8 cellular contexts compared by ENCODE assay signal in the genomic region with DNA sequence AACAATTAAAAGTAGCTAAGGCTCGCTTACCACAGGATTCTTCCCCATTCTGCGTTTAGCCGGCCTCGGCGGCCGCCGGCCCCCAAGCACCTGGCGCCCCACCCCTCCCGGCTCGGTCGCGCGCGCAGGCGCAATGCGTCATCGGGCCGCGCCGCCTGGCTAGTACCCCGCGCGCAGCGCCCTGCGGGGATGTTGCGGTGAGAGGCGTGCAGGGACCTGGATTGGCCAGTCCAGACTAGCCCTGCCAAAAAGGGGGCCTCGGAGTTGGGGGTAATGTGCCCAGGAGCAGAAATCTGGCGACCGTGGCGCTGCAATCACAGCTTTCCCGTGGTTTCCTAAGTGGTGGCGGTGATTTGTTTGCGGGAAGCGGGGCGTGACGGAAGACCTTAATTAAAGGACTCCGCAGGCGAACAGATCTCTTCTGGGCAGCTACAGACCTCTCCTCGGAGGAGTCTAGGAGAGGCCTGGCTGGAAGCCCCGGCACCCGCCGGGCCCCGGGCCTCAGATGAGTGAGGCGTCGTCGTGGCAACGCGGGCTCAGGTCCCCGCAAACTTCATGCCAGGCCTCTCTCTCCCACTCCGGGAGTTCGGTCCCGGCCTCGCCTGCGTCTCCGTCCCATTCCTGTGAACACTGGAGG. TPM values are rescaled to one million over a fixed set of nuclear protein-coding genes. Genes with fewer than 3 reads are reported as not detected.
DNase-seq lines count a peak whose midpoint lies in the region; ATAC-seq and TF ChIP-seq lines count a peak whose summit lies in the region.

No MANE protein-coding gene starts in this region.

- no peak for TF ChIP-seq CTCF in activated CD8-positive, alpha-beta T cell treated with anti-CD3 and anti-CD28 coated beads for 36 hours (IDR thresholded peaks at IDR 0.05)

- DNase-seq in Ammon's horn (ENCODE audit: low spot score) (peak; percentile 72), NCI-H69 (lab: John Stamatoyannopoulos, UW) (peak; percentile 84), lung microvascular endothelial cell (ENCODE audit: low read depth in 2 of 2) (peak; percentile 81 to 88)
- DNase-seq in activated CD8-positive, alpha-beta T cell treated with anti-CD3 and anti-CD28 coated beads for 36 hours, result peak; percentile 86
- DNase-seq in stimulated activated CD4-positive, alpha-beta T cell treated with anti-CD3 and anti-CD28 coated beads, TNF-alpha, amount 100 ng/mL, for 4 hours (ENCODE audit: low read depth in 3 of 3), result peak; percentile 66 to 77 (median 73)

- CTCF ChIA-PET in activated CD8-positive, alpha-beta T cell treated with anti-CD3 and anti-CD28 coated beads for 36 hours (lab: Charles Lee), result interaction anchor here (0.6 to 1.4 kb wide), 2 partner anchors 138 to 411 kb away, joined by 3 to 4 read pairs; partner anchors contain the start of gene ALS2

- no peaks in the 10 kb centered on the region for H3K9me3 Mint-ChIP-seq in activated CD8-positive, alpha-beta T cell treated with anti-CD3 and anti-CD28 coated beads for 36 hours

- H3K27me3 Mint-ChIP-seq in activated CD8-positive, alpha-beta T cell treated with anti-CD3 and anti-CD28 coated beads for 36 hours, result no peaks in the 10 kb centered on the region

- H3K4me3 Mint-ChIP-seq in activated CD8-positive, alpha-beta T cell treated with anti-CD3 and anti-CD28 coated beads for 36 hours, result peak overlapping the region; percentile 82

- peak overlapping the region; percentile 94 for H3K27ac ChIP-seq in ectodermal cell (ENCODE audit: insufficient read depth, low read depth, low read length, poor library complexity, severe bottlenecking)

- H3K36me3 ChIP-seq in ectodermal cell (ENCODE audit: control insufficient read depth, insufficient read depth, low read length), result peaks cover 2% of the 10 kb centered on the region

- WGBS in ectodermal cell, 2 experiments, result 0% methylated on average over 56 of the region's 56 CpGs

- H3K4me1 ChIP-seq in ectodermal cell (ENCODE audit: control insufficient read depth, insufficient read depth, low read length), result peaks cover 7% of the 10 kb centered on the region

- H3K9me3 ChIP-seq in ectodermal cell (ENCODE audit: control insufficient read depth, low read length), result no peaks in the 10 kb centered on the region

- H3K27me3 ChIP-seq in ectodermal cell (ENCODE audit: control insufficient read depth, insufficient read depth, low read length, poor library complexity, severe bottlenecking), result no peaks in the 10 kb centered on the region

- H3K4me1 Mint-ChIP-seq in activated CD8-positive, alpha-beta T cell treated with anti-CD3 and anti-CD28 coated beads for 36 hours (ENCODE audit: low read depth), result peaks cover 11% of the 10 kb centered on the region

- POLR2A ChIA-PET in activated CD8-positive, alpha-beta T cell treated with anti-CD3 and anti-CD28 coated beads for 36 hours (lab: Charles Lee), result interaction anchor here (0.8 to 2.4 kb wide), 6 partner anchors 9 to 366 kb away, joined by 3 to 9 read pairs (median 3); partner anchors contain the start of genes STRADB and TRAK2

- intact Hi-C loops in activated CD8-positive, alpha-beta T cell treated with anti-CD3 and anti-CD28 coated beads for 36 hours (cut with micrococcal nuclease), result loop anchor here (10.0 kb wide), 1 partner anchor 188 kb away; the partner anchor contains the start of genes STRADB and TRAK2

- no peaks in the 10 kb centered on the region for H3K36me3 Mint-ChIP-seq in activated CD8-positive, alpha-beta T cell treated with anti-CD3 and anti-CD28 coated beads for 36 hours (ENCODE audit: low read depth)

- H3K27ac Mint-ChIP-seq in activated CD8-positive, alpha-beta T cell treated with anti-CD3 and anti-CD28 coated beads for 36 hours, result peak overlapping the region; percentile 88

- peak; percentile 55 for ATAC-seq in GM19043 (IDR thresholded peaks at IDR 0.05; ENCODE audit: low read depth, unreplicated experiment)
- peak; percentile 79 for ATAC-seq in HG03354 (IDR thresholded peaks at IDR 0.05; ENCODE audit: poor library complexity, severe bottlenecking, unreplicated experiment)
- peak; percentile 88 for ATAC-seq in activated CD8-positive, alpha-beta T cell treated with anti-CD3 and anti-CD28 coated beads for 36 hours

- peak overlapping the region; percentile 87 for H3K4me3 ChIP-seq in ectodermal cell (ENCODE audit: insufficient read depth, low read depth, low read length)

RNA-seq across cellular contexts. Expression of gene TMEM237, which starts 0.6 kb away (rescaled TPM):
- 10 to 100 TPM; 14.3 to 16.3 TPM for total RNA-seq in activated CD8-positive, alpha-beta T cell treated with anti-CD3 and anti-CD28 coated beads for 36 hours
- 63.5 TPM for polyA plus RNA-seq in ectodermal cell (2013, experiment 1 of 4)
- polyA plus RNA-seq in ectodermal cell (2013, experiment 2 of 4), result 58.6 TPM
- polyA plus RNA-seq in ectodermal cell (2013, experiment 3 of 4), result 52.2 TPM
- 54.2 TPM for polyA plus RNA-seq in ectodermal cell (2013, experiment 4 of 4)
- total RNA-seq in lung microvascular endothelial cell, result 11.9 and 13.9 TPM in 2 replicates

RNA-seq across cellular contexts. Expression of gene MPP4, which starts 55.7 kb away (rescaled TPM):
- total RNA-seq in activated CD8-positive, alpha-beta T cell treated with anti-CD3 and anti-CD28 coated beads for 36 hours, result not detected
- not detected for polyA plus RNA-seq in ectodermal cell (2013, experiment 1 of 4)
- polyA plus RNA-seq in ectodermal cell (2013, experiment 2 of 4), result not detected
- polyA plus RNA-seq in ectodermal cell (2013, experiment 3 of 4), result not detected
- not detected for polyA plus RNA-seq in ectodermal cell (2013, experiment 4 of 4)
- total RNA-seq in lung microvascular endothelial cell, result 0.20 and 2.0 TPM in 2 replicates

Comparison
In these comparisons a context has a peak if more than half of its experiments do, and no peak if none do; other contexts are left out.
1. Peak in every context shown above with its lines: DNase-seq, ATAC-seq, H3K4me3 ChIP-seq and H3K27ac ChIP-seq.